Comparison of ENCODE assay signal across 19 cellular contexts in genomic region chr4:123554263-123554662, GRCh38.
DNase-seq lines count a peak whose midpoint lies in the region; ATAC-seq and TF ChIP-seq lines count a peak whose summit lies in the region.
"Had no signal": no experiment of that assay in that cellular context is flagged by ENCODE, and none has a peak within 500 bp of the region (broad histone marks: within the 10 kb centered on the region; RNA-seq: fewer than 3 reads in every experiment).

No MANE protein-coding gene starts in this region.

- H3K27ac ChIP-seq in lower lobe of right lung (peak overlapping the region; percentile 78), suprapubic skin (peak overlapping the region; percentile 59), testis (peak overlapping the region in 1 of 2 donors; percentile 70)
- H3K27ac ChIP-seq: SJSA1 had no signal

- no peak overlapping the region for H3K4me3 ChIP-seq in astrocyte of the spinal cord (ENCODE audit: low read depth, low read length)
- no peak overlapping the region for H3K4me3 ChIP-seq in lower lobe of right lung
- H3K4me3 ChIP-seq in suprapubic skin, result no peak overlapping the region
- no peak overlapping the region for H3K4me3 ChIP-seq in testis
- H3K4me3 ChIP-seq: SJSA1 had no signal

- H3K27me3 ChIP-seq in lower lobe of right lung (ENCODE audit: low read depth), result no peaks in the 10 kb centered on the region
- no peaks in the 10 kb centered on the region for H3K27me3 ChIP-seq in suprapubic skin
- no peaks in the 10 kb centered on the region for H3K27me3 ChIP-seq in testis
- H3K27me3 ChIP-seq: SJSA1 had no signal

- intact Hi-C loops in lower lobe of right lung (cut with DNase I), result no loop called here
- intact Hi-C loops in testis (cut with DNase I; ENCODE audit: low total_unique reads), result no loop called here

- ATAC-seq in lower lobe of right lung, result no peak
- ATAC-seq: stimulated activated naive CD8-positive, alpha-beta T cell treated with anti-CD3 and anti-CD28 coated beads, Interleukin-15, Interleukin-2, amounts not matched to agents 100 U/mL and 50 U/mL, for 24 hours had no signal

- no peaks in the 10 kb centered on the region for H3K36me3 ChIP-seq in lower lobe of right lung
- no peaks in the 10 kb centered on the region for H3K36me3 ChIP-seq in suprapubic skin
- H3K36me3 ChIP-seq in testis (ENCODE audit: low read depth, missing control alignments), result no peaks in the 10 kb centered on the region
- H3K36me3 ChIP-seq: SJSA1 had no signal

- DNase-seq in HT-29 (ENCODE audit: low spot score) (peak; percentile 25), astrocyte of the spinal cord (ENCODE audit: low read depth, low spot score) (peak; percentile 7), lower lobe of right lung (no peak), suprapubic skin (ENCODE audit: low spot score in 2 of 2) (no peak), testis (no peak), HCEC 1CT (no peak)
- no peak for DNase-seq in stimulated activated naive CD4-positive, alpha-beta T cell treated with Interleukin-2 at 50 U/mL for 16 hours (lab: John Stamatoyannopoulos, UW)
- no peak for DNase-seq in activated T-cell treated with anti-CD3 and anti-CD28 coated beads, Interleukin-2, amount 50 U/mL, for 1 hour
- DNase-seq: activated CD4-positive, alpha-beta T cell treated with anti-CD3 and anti-CD28 coated beads for 48 hours; activated CD8-positive, alpha-beta memory T cell treated with anti-CD3 and anti-CD28 coated beads, Interleukin-2, amount 50 U/mL, for 4 hours; activated naive CD4-positive, alpha-beta T cell treated with anti-CD3 and anti-CD28 coated beads, Interleukin-2, amount 50 U/mL, for 16 hours; AML-193; GF-D8; H7; MM.1S; NCI-H187 treated with DMSO at 0.1 percent for 48 hours; NCI-H524; stimulated activated naive CD8-positive, alpha-beta T cell treated with anti-CD3 and anti-CD28 coated beads, Interleukin-15, Interleukin-2, amounts not matched to agents 100 U/mL and 50 U/mL, for 24 hours had no signal

- no peak for TF ChIP-seq EP300 in suprapubic skin (IDR thresholded peaks at IDR 0.05)

- TF ChIP-seq POLR2A in suprapubic skin (IDR thresholded peaks at IDR 0.05) (no peak), testis (IDR thresholded peaks at IDR 0.05) (no peak)

- WGBS in suprapubic skin, result 79% methylated on average over 1 of the region's 1 CpG
- 70 to 82% methylated on average over 1 of the region's 1 CpG for WGBS in testis, 2 donors

- H3K9me3 ChIP-seq in lower lobe of right lung (no peaks in the 10 kb centered on the region), suprapubic skin (no peaks in the 10 kb centered on the region), testis (no peaks in the 10 kb centered on the region)
- H3K9me3 ChIP-seq: SJSA1 had no signal

- TF ChIP-seq CTCF in astrocyte of the spinal cord (IDR thresholded peaks at IDR 0.05; ENCODE audit: low read depth, low read length), result no peak
- no peak for TF ChIP-seq CTCF in lower lobe of right lung (IDR thresholded peaks at IDR 0.05)
- no peak for TF ChIP-seq CTCF in suprapubic skin (IDR thresholded peaks at IDR 0.05)
- no peak for TF ChIP-seq CTCF in testis (IDR thresholded peaks at IDR 0.05)

- H3K4me1 ChIP-seq in lower lobe of right lung (peaks cover 30% of the 10 kb centered on the region), suprapubic skin (peaks cover 31% of the 10 kb centered on the region), testis (peaks cover 24% of the 10 kb centered on the region)

- in situ Hi-C loops in astrocyte of the spinal cord (cut with HindIII; ENCODE audit: low sequenced_read_pairs), result no loop called here

Comparison
In these comparisons a context has a peak if more than half of its experiments do, and no peak if none do; other contexts are left out.
1. DNase-seq: peak in HT-29 (single experiment) and astrocyte of the spinal cord (single experiment); none in lower lobe of right lung (single experiment), suprapubic skin (0 of 2), stimulated activated naive CD4-positive, alpha-beta T cell treated with Interleukin-2 at 50 U/mL for 16 hours (single experiment), activated T-cell treated with anti-CD3 and anti-CD28 coated beads, Interleukin-2, amount 50 U/mL, for 1 hour (single experiment), testis (single experiment) and HCEC 1CT (single experiment).